Comparison of ENCODE assay signal across 19 cellular contexts in the genomic region with DNA sequence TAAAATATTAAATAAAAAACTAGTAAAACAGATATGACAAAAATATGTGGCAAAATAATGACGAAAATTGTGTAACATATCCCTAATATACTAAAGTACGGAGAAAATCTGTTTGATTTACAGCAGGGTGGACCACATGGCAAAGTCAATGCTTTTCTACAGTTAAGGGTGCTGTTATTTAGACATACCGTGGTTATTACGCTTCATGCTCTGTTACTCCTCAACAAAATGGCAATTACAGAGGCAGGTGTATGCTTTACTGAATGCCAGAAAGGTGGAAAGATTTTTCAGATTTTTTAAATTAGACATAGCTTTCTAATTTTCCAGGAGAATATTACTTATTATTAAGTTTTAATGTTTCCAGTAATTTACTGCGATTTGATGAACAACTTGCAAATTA.
"Had no signal": no experiment of that assay in that cellular context is flagged by ENCODE, and none has a peak within 500 bp of the region (broad histone marks: within the 10 kb centered on the region; RNA-seq: fewer than 3 reads in every experiment).

No MANE protein-coding gene starts in this region.

- H3K27ac Mint-ChIP-seq: activated CD4-positive, alpha-beta T cell treated with anti-CD3 and anti-CD28 coated beads, Interleukin-2, amount 10 ng/mL, durations not matched to agents 24 days and 14 days; activated CD8-positive, alpha-beta T cell treated with anti-CD3 and anti-CD28 coated beads, Interleukin-2, amount 10 ng/mL, durations not matched to agents 7 days and 5 days; activated naive CD4-positive, alpha-beta T cell treated with anti-CD3 and anti-CD28 coated beads for 36 hours; activated T-cell treated with anti-CD3 and anti-CD28 coated beads, Interleukin-2, amount 50 U/mL, for 24 hours; activated T-helper 2 cell treated with anti-CD3 and anti-CD28 coated beads, Interferon-gamma antibody, Interleukin-2, Interleukin-4, amounts not matched to agents 10 μg/mL and 5 μg/mL and 100 μg/mL, durations not matched to agents 14 hours and 24 hours and 36 hours; endodermal cell; mesothelial cell of epicardium; natural killer cell treated with Interleukin-12 subunit alpha and Interleukin-12 subunit beta and Interleukin-15 and Interleukin-18, amount 100 ng/mL, for 72 hours; stimulated activated memory B cell treated with anti-CD40 and anti-IgM and Interleukin-4, amounts not matched to agents 10 μg/mL and 1 μg/mL and 100 μg/mL, for 72 hours; T-helper 2 cell treated with Interferon-gamma antibody and Interleukin-4, amounts not matched to agents 5 μg/mL and 100 μg/mL, for 36 hours had no signal

- H3K36me3 Mint-ChIP-seq: mesothelial cell of epicardium; natural killer cell treated with Interleukin-12 subunit alpha and Interleukin-12 subunit beta and Interleukin-15 and Interleukin-18, amount 100 ng/mL, for 72 hours; stimulated activated memory B cell treated with anti-CD40 and anti-IgM and Interleukin-4, amounts not matched to agents 10 μg/mL and 1 μg/mL and 100 μg/mL, for 72 hours had no signal

- H3K27me3 Mint-ChIP-seq: activated CD4-positive, alpha-beta T cell treated with anti-CD3 and anti-CD28 coated beads, Interleukin-2, amount 10 ng/mL, durations not matched to agents 24 days and 14 days; activated T-cell treated with anti-CD3 and anti-CD28 coated beads, Interleukin-2, amount 50 U/mL, for 24 hours; central memory CD8-positive, alpha-beta T cell; natural killer cell treated with Interleukin-12 subunit alpha and Interleukin-12 subunit beta and Interleukin-15 and Interleukin-18, amount 100 ng/mL, for 72 hours; stimulated activated memory B cell treated with anti-CD40 and anti-IgM and Interleukin-4, amounts not matched to agents 10 μg/mL and 1 μg/mL and 100 μg/mL, for 72 hours had no signal

- ATAC-seq: activated CD8-positive, alpha-beta T cell treated with anti-CD3 and anti-CD28 coated beads, Interleukin-2, amount 10 ng/mL, durations not matched to agents 7 days and 5 days; left lobe of liver; natural killer cell treated with Interleukin-12 subunit alpha and Interleukin-12 subunit beta and Interleukin-15 and Interleukin-18, amount 100 ng/mL, for 72 hours; stimulated activated memory B cell treated with anti-CD40 and anti-IgM and Interleukin-4, amounts not matched to agents 10 μg/mL and 1 μg/mL and 100 μg/mL, for 72 hours had no signal

- H3K4me1 Mint-ChIP-seq: activated CD4-positive, alpha-beta T cell treated with anti-CD3 and anti-CD28 coated beads, Interleukin-2, amount 10 ng/mL, durations not matched to agents 24 days and 14 days; central memory CD8-positive, alpha-beta T cell; stimulated activated memory B cell treated with anti-CD40 and anti-IgM and Interleukin-4, amounts not matched to agents 10 μg/mL and 1 μg/mL and 100 μg/mL, for 72 hours had no signal

- H3K9me3 Mint-ChIP-seq: activated CD4-positive, alpha-beta T cell treated with anti-CD3 and anti-CD28 coated beads, Interleukin-2, amount 10 ng/mL, durations not matched to agents 24 days and 14 days; activated naive CD4-positive, alpha-beta T cell treated with anti-CD3 and anti-CD28 coated beads for 36 hours; activated T-cell treated with anti-CD3 and anti-CD28 coated beads, Interleukin-2, amount 50 U/mL, for 24 hours; activated T-helper 2 cell treated with anti-CD3 and anti-CD28 coated beads, Interferon-gamma antibody, Interleukin-2, Interleukin-4, amounts not matched to agents 10 μg/mL and 5 μg/mL and 100 μg/mL, durations not matched to agents 14 hours and 24 hours and 36 hours; central memory CD8-positive, alpha-beta T cell; mesothelial cell of epicardium; natural killer cell treated with Interleukin-12 subunit alpha and Interleukin-12 subunit beta and Interleukin-15 and Interleukin-18, amount 100 ng/mL, for 72 hours; stimulated activated memory B cell treated with anti-CD40 and anti-IgM and Interleukin-4, amounts not matched to agents 10 μg/mL and 1 μg/mL and 100 μg/mL, for 72 hours; T-helper 2 cell treated with Interferon-gamma antibody and Interleukin-4, amounts not matched to agents 5 μg/mL and 100 μg/mL, for 36 hours had no signal

- DNase-seq: activated CD4-positive, alpha-beta T cell treated with anti-CD3 and anti-CD28 coated beads, Interleukin-2, amount 10 ng/mL, durations not matched to agents 24 days and 14 days; activated CD8-positive, alpha-beta T cell treated with anti-CD3 and anti-CD28 coated beads, Interleukin-2, amount 10 ng/mL, durations not matched to agents 7 days and 5 days; activated naive CD4-positive, alpha-beta T cell treated with anti-CD3 and anti-CD28 coated beads for 36 hours; activated T-cell treated with anti-CD3 and anti-CD28 coated beads, Interleukin-2, amount 50 U/mL, for 24 hours; anterior cingulate cortex; colonic mucosa; endodermal cell; glutamatergic neuron; hippocampal formation; retina; spleen; stimulated activated CD4-positive, alpha-beta T cell treated with anti-CD3 and anti-CD28 coated beads, Interleukin-4, amount 100 ng/mL, for 4 hours had no signal

- H3K4me3 Mint-ChIP-seq: activated CD4-positive, alpha-beta T cell treated with anti-CD3 and anti-CD28 coated beads, Interleukin-2, amount 10 ng/mL, durations not matched to agents 24 days and 14 days; activated CD8-positive, alpha-beta T cell treated with anti-CD3 and anti-CD28 coated beads, Interleukin-2, amount 10 ng/mL, durations not matched to agents 7 days and 5 days; activated naive CD4-positive, alpha-beta T cell treated with anti-CD3 and anti-CD28 coated beads for 36 hours; activated T-cell treated with anti-CD3 and anti-CD28 coated beads, Interleukin-2, amount 50 U/mL, for 24 hours; central memory CD8-positive, alpha-beta T cell; endodermal cell; mesothelial cell of epicardium; natural killer cell treated with Interleukin-12 subunit alpha and Interleukin-12 subunit beta and Interleukin-15 and Interleukin-18, amount 100 ng/mL, for 72 hours; stimulated activated memory B cell treated with anti-CD40 and anti-IgM and Interleukin-4, amounts not matched to agents 10 μg/mL and 1 μg/mL and 100 μg/mL, for 72 hours; T-helper 2 cell treated with Interferon-gamma antibody and Interleukin-4, amounts not matched to agents 5 μg/mL and 100 μg/mL, for 36 hours had no signal
